16 cellular contexts compared by ENCODE assay signal in genomic region chr2:236638707-236639106, GRCh38.
DNase-seq lines count a peak whose midpoint lies in the region; ATAC-seq and TF ChIP-seq lines count a peak whose summit lies in the region.
"Had no signal": no experiment of that assay in that cellular context is flagged by ENCODE, and none has a peak within 500 bp of the region (broad histone marks: within the 10 kb centered on the region; RNA-seq: fewer than 3 reads in every experiment).

No MANE protein-coding gene starts in this region.

- TF ChIP-seq POLR2A in Peyer's patch (IDR thresholded peaks at IDR 0.05), result no peak
- TF ChIP-seq POLR2A in stomach (IDR thresholded peaks at IDR 0.05), result no peak

- TF ChIP-seq CTCF in Peyer's patch (IDR thresholded peaks at IDR 0.05) (no peak), stomach (IDR thresholded peaks at IDR 0.05) (no peak)

- no peak for ATAC-seq in GM19452 (IDR thresholded peaks at IDR 0.05; ENCODE audit: unreplicated experiment)
- ATAC-seq: K562 had no signal

- no peaks in the 10 kb centered on the region for H3K9me3 ChIP-seq in Peyer's patch
- H3K9me3 ChIP-seq in stomach, result peaks cover 0 to 16% (median 4%) of the 10 kb centered on the region in 4 donors

- DNase-seq in ELF-1 (ENCODE audit: low read depth, low spot score) (peak; percentile 39), Peyer's patch (peak in 2 of 3 donors; percentile 30 to 31), mesenteric fat pad (ENCODE audit: low spot score) (peak; percentile 78), stomach (peak; percentile 18), NCI-H2171 treated with DMSO at 0.1 percent for 48 hours (lab: John Stamatoyannopoulos, UW) (no peak), NCI-H2107 (lab: John Stamatoyannopoulos, UW) (no peak)
- DNase-seq: GF-D8, GM23248, MV-4-11, NCI-H1417 treated with DMSO at 0.1 percent for 48 hours, NCI-H2029, NCI-H510A, NCI-H82 had no signal

- H3K27ac ChIP-seq in Peyer's patch, result no peak overlapping the region
- no peak overlapping the region for H3K27ac ChIP-seq in stomach
- H3K27ac ChIP-seq: C4-2B, GM23248 had no signal

- H3K4me1 ChIP-seq in Peyer's patch, result no peaks in the 10 kb centered on the region
- H3K4me1 ChIP-seq in stomach, result peaks cover 0 to 37% (median 2%) of the 10 kb centered on the region in 4 donors

- intact Hi-C loops in stomach (cut with DNase I; ENCODE audit: low total_unique reads), result no loop called here

- 59 to 95% (median 71%) methylated on average over 7 of the region's 7 CpGs for WGBS in stomach, 5 donors

- H3K36me3 ChIP-seq in Peyer's patch (no peaks in the 10 kb centered on the region), stomach (no peaks in the 10 kb centered on the region)

- H3K27me3 ChIP-seq in Peyer's patch (no peaks in the 10 kb centered on the region), stomach (no peaks in the 10 kb centered on the region)

- no peak for TF ChIP-seq EP300 in stomach (IDR thresholded peaks at IDR 0.05)

- H3K4me3 ChIP-seq in Peyer's patch, result no peak overlapping the region
- H3K4me3 ChIP-seq in stomach, result no peak overlapping the region
- H3K4me3 ChIP-seq: GM23248, K562 had no signal

Comparison
In these comparisons a context has a peak if more than half of its experiments do, and no peak if none do; other contexts are left out.
1. DNase-seq: peak in ELF-1 (single experiment), Peyer's patch (2 of 3), mesenteric fat pad (single experiment) and stomach (single experiment); none in NCI-H2171 treated with DMSO at 0.1 percent for 48 hours (single experiment) and NCI-H2107 (single experiment).